Comparison of ENCODE assay signal across 10 cellular contexts in genomic region chr7:92698237-92698841, GRCh38.
DNase-seq lines count a peak whose midpoint lies in the region; ATAC-seq, FAIRE-seq and TF ChIP-seq lines count a peak whose summit lies in the region.
"Had no signal": no experiment of that assay in that cellular context is flagged by ENCODE, and none has a peak within 500 bp of the region (broad histone marks: within the 10 kb centered on the region; RNA-seq: fewer than 3 reads in every experiment).

No MANE protein-coding gene starts in this region.

- FAIRE-seq in frontal cortex (lab: Jason Lieb, UNC) = no peak

- peaks cover 4 to 8% of the 10 kb centered on the region in 2 donors for H3K36me3 Mint-ChIP-seq in stimulated activated naive B cell treated with anti-CD40 and anti-IgM and Interleukin-4, amounts not matched to agents 10 μg/mL and 1 μg/mL and 100 μg/mL, for 72 hours
- peaks cover 72% of the 10 kb centered on the region for H3K36me3 Mint-ChIP-seq in activated T-helper 17 cell treated with anti-CD3 and anti-CD28 coated beads, Interleukin-2, amount 50 U/mL, for 72 hours (ENCODE audit: low read depth)
- H3K36me3 Mint-ChIP-seq: CD4-positive, CD25-positive, alpha-beta regulatory T cell had no signal

- peaks cover 7 to 14% of the 10 kb centered on the region in 2 donors for H3K4me1 Mint-ChIP-seq in stimulated activated naive B cell treated with anti-CD40 and anti-IgM and Interleukin-4, amounts not matched to agents 10 μg/mL and 1 μg/mL and 100 μg/mL, for 72 hours
- peaks cover 29% of the 10 kb centered on the region for H3K4me1 Mint-ChIP-seq in activated T-helper 17 cell treated with anti-CD3 and anti-CD28 coated beads, Interleukin-2, amount 50 U/mL, for 72 hours

- peak overlapping the region in 1 of 2 donors; percentile 12 for H3K9ac ChIP-seq in mucosa of rectum (ENCODE audit: low read depth in 1 of 2, low read length in 2 of 2)

- H3K27me3 Mint-ChIP-seq in stimulated activated naive B cell treated with anti-CD40 and anti-IgM and Interleukin-4, amounts not matched to agents 10 μg/mL and 1 μg/mL and 100 μg/mL, for 72 hours = no peaks in the 10 kb centered on the region
- H3K27me3 Mint-ChIP-seq in activated T-helper 17 cell treated with anti-CD3 and anti-CD28 coated beads, Interleukin-2, amount 50 U/mL, for 72 hours = no peaks in the 10 kb centered on the region
- H3K27me3 Mint-ChIP-seq: CD4-positive, CD25-positive, alpha-beta regulatory T cell had no signal

- H3K4me1 ChIP-seq in mucosa of rectum (ENCODE audit: control insufficient read depth in 2 of 2, insufficient read depth in 2 of 2, low read length in 2 of 2) = peaks cover 18 to 25% of the 10 kb centered on the region in 2 donors

- no peak overlapping the region for H3K4me3 ChIP-seq in epithelial cell of esophagus (ENCODE audit: low read length)
- peak overlapping the region in 1 of 2 donors; percentile 9 for H3K4me3 ChIP-seq in mucosa of rectum (ENCODE audit: low read length in 2 of 2)

- peak overlapping the region; percentile 26 to 32 for H3K27ac ChIP-seq in mucosa of rectum (ENCODE audit: low read depth in 2 of 2, low read length in 2 of 2)

- no peak overlapping the region for H3K4me3 Mint-ChIP-seq in stimulated activated naive B cell treated with anti-CD40 and anti-IgM and Interleukin-4, amounts not matched to agents 10 μg/mL and 1 μg/mL and 100 μg/mL, for 72 hours
- H3K4me3 Mint-ChIP-seq in activated T-helper 17 cell treated with anti-CD3 and anti-CD28 coated beads, Interleukin-2, amount 50 U/mL, for 72 hours = no peak overlapping the region
- H3K4me3 Mint-ChIP-seq: CD4-positive, CD25-positive, alpha-beta regulatory T cell had no signal

- H3K36me3 ChIP-seq in mucosa of rectum (ENCODE audit: control insufficient read depth in 2 of 2, insufficient read depth in 2 of 2, low read length in 2 of 2) = no peaks in the 10 kb centered on the region

- H3K27me3 ChIP-seq in mucosa of rectum (ENCODE audit: control insufficient read depth in 2 of 2, insufficient read depth in 2 of 2, low read length in 2 of 2) = no peaks in the 10 kb centered on the region

- TF ChIP-seq CTCF in epithelial cell of esophagus (IDR thresholded peaks at IDR 0.05; ENCODE audit: insufficient read depth, low read depth, low read length, missing control alignments) = no peak

- peak; percentile 92 for DNase-seq in A172 (ENCODE audit: low spot score)
- peak; percentile 43 for DNase-seq in NCI-H1105 treated with DMSO at 0.1 percent for 48 hours (lab: John Stamatoyannopoulos, UW)
- peak; percentile 84 for DNase-seq in epithelial cell of esophagus (ENCODE audit: low read depth)
- DNase-seq in stimulated activated naive B cell treated with anti-CD40 and anti-IgM and Interleukin-4, amounts not matched to agents 10 μg/mL and 1 μg/mL and 100 μg/mL, for 72 hours = no peak
- no peak for DNase-seq in frontal cortex (ENCODE audit: low spot score in 2 of 2)
- DNase-seq in MV-4-11 (lab: John Stamatoyannopoulos, UW) = no peak
- DNase-seq: CD4-positive, CD25-positive, alpha-beta regulatory T cell had no signal

- no peak for ATAC-seq in stimulated activated naive B cell treated with anti-CD40 and anti-IgM and Interleukin-4, amounts not matched to agents 10 μg/mL and 1 μg/mL and 100 μg/mL, for 72 hours (replicated peaks)
- no peak for ATAC-seq in activated T-helper 17 cell treated with anti-CD3 and anti-CD28 coated beads, Interleukin-2, amount 50 U/mL, for 72 hours (replicated peaks)

- H3K9me3 Mint-ChIP-seq in stimulated activated naive B cell treated with anti-CD40 and anti-IgM and Interleukin-4, amounts not matched to agents 10 μg/mL and 1 μg/mL and 100 μg/mL, for 72 hours = no peaks in the 10 kb centered on the region
- no peaks in the 10 kb centered on the region for H3K9me3 Mint-ChIP-seq in activated T-helper 17 cell treated with anti-CD3 and anti-CD28 coated beads, Interleukin-2, amount 50 U/mL, for 72 hours
- H3K9me3 Mint-ChIP-seq: CD4-positive, CD25-positive, alpha-beta regulatory T cell had no signal

- H3K9me3 ChIP-seq in mucosa of rectum (ENCODE audit: control insufficient read depth in 2 of 2, low read length in 2 of 2) = no peaks in the 10 kb centered on the region

- no peak overlapping the region for H3K27ac Mint-ChIP-seq in stimulated activated naive B cell treated with anti-CD40 and anti-IgM and Interleukin-4, amounts not matched to agents 10 μg/mL and 1 μg/mL and 100 μg/mL, for 72 hours
- H3K27ac Mint-ChIP-seq in activated T-helper 17 cell treated with anti-CD3 and anti-CD28 coated beads, Interleukin-2, amount 50 U/mL, for 72 hours = no peak overlapping the region
- H3K27ac Mint-ChIP-seq: activated T-helper 2 cell treated with anti-CD3 and anti-CD28 coated beads, Interferon-gamma antibody, Interleukin-2, Interleukin-4, amounts not matched to agents 10 μg/mL and 5 μg/mL and 100 μg/mL, durations not matched to agents 14 hours and 24 hours and 36 hours had no signal

Comparison
In these comparisons a context has a peak if more than half of its experiments do, and no peak if none do; other contexts are left out.
1. DNase-seq: peak in A172 (single experiment), NCI-H1105 treated with DMSO at 0.1 percent for 48 hours (single experiment) and epithelial cell of esophagus (single experiment); none in stimulated activated naive B cell treated with anti-CD40 and anti-IgM and Interleukin-4, amounts not matched to agents 10 μg/mL and 1 μg/mL and 100 μg/mL, for 72 hours (single experiment), frontal cortex (0 of 2) and MV-4-11 (single experiment).